ENCODE assay signal across 1 cellular context in genomic region chr9:37760416-37761165, GRCh38.
A peak's percentile ranks its signal among the peaks of the same experiment; 100 is the strongest.
TF ChIP-seq lines count a peak whose summit lies in the region.

No MANE protein-coding gene starts in this region.

TF ChIP-seq in K562, 482 proteins besides CTCF, POLR2A, EP300 and RAD21:
- TF ChIP-seq ZNF253 (CRISPR knock-in tag; conservative IDR thresholded peaks at IDR 0.05) (no peak), CEBPB (tag; IDR thresholded peaks at IDR 0.05) (0 out of 2 replicates have a peak, but pooled peaks have one; percentile 12), HDGF (IDR thresholded peaks at IDR 0.05) (no peak), ZNF311 (CRISPR knock-in tag; IDR thresholded peaks at IDR 0.05) (no peak), CBFA2T3 (IDR thresholded peaks at IDR 0.05) (no peak), CEBPG (CRISPR knock-in tag; IDR thresholded peaks at IDR 0.05) (no peak), CEBPG (tag; conservative IDR thresholded peaks at IDR 0.05 in 1 of 2, IDR thresholded peaks at IDR 0.05 in 1 of 2) (peak in 1 of 2 experiments; percentile 24; a peak in 1 of 4 replicates), TBL1XR1 (IDR thresholded peaks at IDR 0.05; ENCODE audit: low read length in 2 of 2) (no peak), ZKSCAN8 (CRISPR knock-in tag; IDR thresholded peaks at IDR 0.05) (no peak)
